ENCODE assay signal across 1 cellular context in genomic region chr17:17010545-17011034, GRCh38.
A peak's percentile ranks its signal among the peaks of the same experiment; 100 is the strongest.
TF ChIP-seq lines count a peak whose summit lies in the region.

No MANE protein-coding gene starts in this region.

TF ChIP-seq in HepG2, 621 proteins besides CTCF, POLR2A, EP300 and RAD21:
- peak; percentile 22; the same call in 1 of the 2 replicates for TF ChIP-seq FOSL2 (CRISPR knock-in tag; IDR thresholded peaks at IDR 0.05)
- TF ChIP-seq ZNF768 (CRISPR knock-in tag; IDR thresholded peaks at IDR 0.05): 0 out of 2 replicates have a peak, but pooled peaks have one; percentile 24
TF ChIP-seq in HepG2: peak in this region for 2; not testable (repeated sequence) for 619.
